ENCODE assay signal across 32 cellular contexts in the genomic region with DNA sequence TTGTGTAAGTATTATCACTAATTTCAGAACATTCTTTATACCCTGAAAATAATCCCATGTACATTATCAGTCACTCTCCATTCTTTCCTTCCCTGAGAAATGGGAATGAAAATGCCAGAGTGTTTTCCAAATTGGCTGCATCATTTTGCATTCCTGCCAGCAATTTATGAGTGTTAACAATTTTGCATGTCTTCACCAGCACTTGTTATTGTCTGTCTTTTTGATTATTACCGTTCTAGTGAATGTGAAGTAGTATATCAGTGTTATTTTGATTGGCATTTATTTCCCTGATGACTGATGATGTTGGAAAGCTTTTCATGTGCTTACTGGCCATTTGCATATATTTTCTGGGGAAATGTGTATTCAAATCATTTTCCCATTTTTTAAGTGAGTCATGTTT.
"Had no signal": no experiment of that assay in that cellular context is flagged by ENCODE, and none has a peak within 500 bp of the region (broad histone marks: within the 10 kb centered on the region; RNA-seq: fewer than 3 reads in every experiment).

No MANE protein-coding gene starts in this region.

- H3K4me3 ChIP-seq: adrenal gland, ascending aorta, body of pancreas, breast epithelium, cardiac muscle cell had no signal

- H3K27ac ChIP-seq: adrenal gland, ascending aorta, body of pancreas, brain microvascular endothelial cell, breast epithelium, cardiac muscle cell had no signal

- H3K9me3 ChIP-seq: adrenal gland, body of pancreas had no signal

- FAIRE-seq: astrocyte, bronchial epithelial cell had no signal

- H3K27me3 ChIP-seq: adrenal gland, ascending aorta, body of pancreas, brain microvascular endothelial cell, cardiac muscle cell had no signal

- H3K4me1 ChIP-seq: adrenal gland, ascending aorta, body of pancreas, breast epithelium had no signal

- H3K36me3 ChIP-seq: adrenal gland, ascending aorta, brain microvascular endothelial cell, breast epithelium, cardiac muscle cell had no signal

- DNase-seq: activated effector memory CD4-positive, alpha-beta T cell treated with anti-CD3 and anti-CD28 coated beads, Interleukin-2, amount 50 U/mL, for 16 hours; activated effector memory CD4-positive, alpha-beta T cell treated with Interleukin-2 at 50 U/mL for 16 hours; activated gamma-delta T cell; activated gamma-delta T cell treated with Interleukin-2 at 50 U/mL for 16 hours; activated naive CD4-positive, alpha-beta T cell; activated naive CD4-positive, alpha-beta T cell treated with anti-CD3 and anti-CD28 coated beads for 36 hours; activated naive CD4-positive, alpha-beta T cell treated with anti-CD3 and anti-CD28 coated beads, Interleukin-2, amount 10 ng/mL, durations not matched to agents 7 days and 5 days; activated naive CD4-positive, alpha-beta T cell treated with anti-CD3 and anti-CD28 coated beads, Interleukin-2, amount 50 U/mL, for 16 hours; activated naive CD4-positive, alpha-beta T cell treated with Interleukin-2 at 50 U/mL for 16 hours; activated naive CD8-positive, alpha-beta T cell treated with anti-CD3 and anti-CD28 coated beads for 36 hours; activated naive CD8-positive, alpha-beta T cell treated with anti-CD3 and anti-CD28 coated beads, Interleukin-2, amount 10 ng/mL, durations not matched to agents 7 days and 5 days; activated naive CD8-positive, alpha-beta T cell treated with anti-CD3 and anti-CD28 coated beads, Interleukin-2, amount 50 U/mL, for 24 hours; activated T-cell treated with anti-CD3 and anti-CD28 coated beads, Interleukin-2, amount 50 U/mL, for 4 hours; activated T-cell treated with anti-CD3 and anti-CD28 coated beads, Interleukin-2, amount 50 U/mL, for 48 hours; activated T-cell treated with anti-CD3 and anti-CD28 coated beads, Interleukin-2, amount 50 U/mL, for 72 hours; adrenal gland; amniotic stem cell; amygdala; anterior cingulate cortex; aorta; body of pancreas; brain microvascular endothelial cell; caudate nucleus; central memory CD4-positive, alpha-beta T cell; cerebellar nuclear complex had no signal

- ATAC-seq: activated naive CD4-positive, alpha-beta T cell treated with anti-CD3 and anti-CD28 coated beads, Interleukin-2, amount 50 U/mL, for 72 hours; activated naive CD8-positive, alpha-beta T cell treated with anti-CD3 and anti-CD28 coated beads, Interleukin-2, amount 50 U/mL, for 24 hours; activated T-cell treated with anti-CD3 and anti-CD28 coated beads, Interleukin-2, amount 50 U/mL, for 4 hours; activated T-cell treated with anti-CD3 and anti-CD28 coated beads, Interleukin-2, amount 50 U/mL, for 72 hours; activated T-helper 17 cell treated with anti-CD3 and anti-CD28 coated beads, Interleukin-2, amount 50 U/mL, for 72 hours; body of pancreas had no signal
